Comparison of ENCODE assay signal across 2 cellular contexts in genomic region chr15:75359537-75360250, GRCh38.
TF ChIP-seq lines count a peak whose summit lies in the region.

No MANE protein-coding gene starts in this region.

TF ChIP-seq in GM12891, 5 proteins besides CTCF, POLR2A, EP300 and RAD21 (continued from another document):
- TF ChIP-seq POLR2AphosphoS5 (IDR thresholded peaks at IDR 0.05; ENCODE audit: low read depth, low read length): no peak

TF ChIP-seq in HEK293, 187 proteins besides CTCF, POLR2A, EP300 and RAD21 (continued from another document):
- TF ChIP-seq ZNF391 (tag by site-specific recombination; IDR thresholded peaks at IDR 0.05; ENCODE audit: borderline replicate concordance, low read depth) (no peak), ZNF692 (tag by site-specific recombination; IDR thresholded peaks at IDR 0.05) (peak; percentile 47; the same call in 1 of the 2 replicates), ZNF548 (tag by site-specific recombination; IDR thresholded peaks at IDR 0.05) (no peak), ZFP69B (tag by site-specific recombination; IDR thresholded peaks at IDR 0.05) (peak; percentile 68), ZBTB20 (tag by site-specific recombination; IDR thresholded peaks at IDR 0.05) (no peak)
